ENCODE assay signal across 8 cellular contexts in the genomic region with DNA sequence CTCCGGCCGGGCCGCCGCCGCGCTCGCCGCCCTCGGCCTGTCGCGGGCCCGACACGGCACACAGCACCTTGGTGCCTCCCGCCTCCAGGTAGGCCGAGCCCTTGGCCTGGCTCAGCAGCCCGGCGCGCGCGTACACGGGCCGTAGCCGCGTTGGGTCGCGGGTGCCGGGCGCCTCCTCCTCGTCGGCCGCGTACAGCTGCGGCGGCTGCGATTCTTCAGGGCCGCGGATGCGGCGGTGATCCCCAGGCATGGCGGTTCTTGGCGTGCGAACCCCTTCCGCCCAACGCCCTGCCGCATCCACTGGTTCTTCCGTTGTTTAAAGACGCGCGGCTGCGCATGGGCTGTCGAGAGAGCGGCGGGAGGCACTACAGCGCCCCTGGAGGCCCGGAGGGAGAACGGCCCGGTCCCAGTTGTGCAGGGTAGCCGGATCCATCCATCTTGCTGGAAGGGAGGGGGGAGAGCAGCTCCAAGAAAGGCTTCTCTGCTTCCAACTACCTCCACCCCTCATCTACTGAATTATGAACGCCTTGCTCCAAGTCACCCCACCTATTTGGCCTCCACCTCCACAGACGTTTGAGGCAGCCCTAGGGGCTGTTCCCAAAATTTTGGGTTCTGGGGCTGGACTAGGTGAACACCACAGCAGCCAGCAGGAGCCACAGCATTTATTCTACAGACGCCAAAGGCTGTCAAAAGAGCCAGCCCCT. TPM values are rescaled to one million over a fixed set of nuclear protein-coding genes. Genes with fewer than 3 reads are reported as not detected.
DNase-seq lines count a peak whose midpoint lies in the region; ATAC-seq, FAIRE-seq and TF ChIP-seq lines count a peak whose summit lies in the region.

A gene (minus strand): TSS at position 290 of the 704 bp plus-strand sequence. CDS start 40 bp downstream, at position 250.

- H3K27ac ChIP-seq in astrocyte (ENCODE audit: low read depth, low read length), result peak within 1 kb of the TSS; percentile 85
- H3K27ac ChIP-seq in hepatocyte, result peak within 1 kb of the TSS; percentile 96

- H3K9ac ChIP-seq in astrocyte (ENCODE audit: low read length), result peak within 1 kb of the TSS; percentile 88

- peaks cover 12% of the 10 kb centered on the region for H3K4me1 Mint-ChIP-seq in T-helper 2 cell treated with Interferon-gamma antibody and Interleukin-4, amounts not matched to agents 5 μg/mL and 100 μg/mL, for 36 hours (ENCODE audit: low read depth)
- peaks cover 7% of the 10 kb centered on the region for H3K4me1 Mint-ChIP-seq in astrocyte (ENCODE audit: low read depth, unreplicated experiment)

- DNase-seq in NCI-H2029 (lab: John Stamatoyannopoulos, UW) (peak; percentile 76), astrocyte (ENCODE audit: low read depth) (peak; percentile 86), hepatocyte (ENCODE audit: low spot score) (peak; percentile 96), retina (peak; percentile 95), cortex of kidney (lab: John Stamatoyannopoulos, UW) (no peak)
- DNase-seq in T-helper 2 cell treated with Interferon-gamma antibody and Interleukin-4, amounts not matched to agents 5 μg/mL and 100 μg/mL, for 36 hours (ENCODE audit: low spot score), result peak; percentile 93

- H3K36me3 Mint-ChIP-seq in T-helper 2 cell treated with Interferon-gamma antibody and Interleukin-4, amounts not matched to agents 5 μg/mL and 100 μg/mL, for 36 hours (ENCODE audit: low read depth), result peaks cover 37% of the 10 kb centered on the region
- peaks cover 9% of the 10 kb centered on the region for H3K36me3 Mint-ChIP-seq in astrocyte (ENCODE audit: low read depth, unreplicated experiment)

- H3K27me3 ChIP-seq in astrocyte (ENCODE audit: insufficient read depth, low read length), result no peaks in the 10 kb centered on the region
- H3K27me3 ChIP-seq in hepatocyte, result no peaks in the 10 kb centered on the region

- TF ChIP-seq CTCF in astrocyte (IDR thresholded peaks at IDR 0.05; ENCODE audit: insufficient read depth, low read depth, low read length) (peak; percentile 72), hepatocyte (IDR thresholded peaks at IDR 0.05; ENCODE audit: poor library complexity) (peak; percentile 85)

- H3K9me3 ChIP-seq in astrocyte (ENCODE audit: insufficient read depth, low read depth, low read length), result no peaks in the 10 kb centered on the region
- H3K9me3 ChIP-seq in hepatocyte (ENCODE audit: low read depth), result no peaks in the 10 kb centered on the region

- H4K20me1 ChIP-seq in astrocyte (ENCODE audit: insufficient read depth, low read length) (peaks cover 46% of the 10 kb centered on the region), hepatocyte (ENCODE audit: insufficient read depth, poor library complexity, severe bottlenecking) (peaks cover 30% of the 10 kb centered on the region)

- peak within 1 kb of the TSS; percentile 95 for H3K27ac Mint-ChIP-seq in T-helper 2 cell treated with Interferon-gamma antibody and Interleukin-4, amounts not matched to agents 5 μg/mL and 100 μg/mL, for 36 hours
- peak within 1 kb of the TSS; percentile 47 for H3K27ac Mint-ChIP-seq in astrocyte (ENCODE audit: unreplicated experiment)

- H3K27me3 Mint-ChIP-seq in T-helper 2 cell treated with Interferon-gamma antibody and Interleukin-4, amounts not matched to agents 5 μg/mL and 100 μg/mL, for 36 hours (ENCODE audit: low read depth), result no peaks in the 10 kb centered on the region
- H3K27me3 Mint-ChIP-seq in astrocyte (ENCODE audit: low read depth, unreplicated experiment), result no peaks in the 10 kb centered on the region

- WGBS in hepatocyte (ENCODE audit: low lambda C conversion rate, missing lambda C conversion rate), result 5% methylated on average over 61 of the region's 61 CpGs

- H3K79me2 ChIP-seq in astrocyte (ENCODE audit: insufficient read depth, low read length) (peaks cover 26% of the 10 kb centered on the region), hepatocyte (peaks cover 39% of the 10 kb centered on the region)

- H3K4me3 ChIP-seq in astrocyte (ENCODE audit: insufficient read depth, low read depth, low read length) (peak within 1 kb of the TSS; percentile 76), hepatocyte (peak within 1 kb of the TSS; percentile 90)

- peaks cover 19% of the 10 kb centered on the region for H3K36me3 ChIP-seq in astrocyte (ENCODE audit: insufficient read depth, low read length)
- no peaks in the 10 kb centered on the region for H3K36me3 ChIP-seq in hepatocyte (replicated peaks; ENCODE audit: insufficient read depth, low read depth)

- H3K4me1 ChIP-seq in astrocyte (ENCODE audit: insufficient read depth, low read length), result peaks cover 15% of the 10 kb centered on the region
- H3K4me1 ChIP-seq in hepatocyte (ENCODE audit: insufficient read depth), result peaks cover 15% of the 10 kb centered on the region

- H3K9me2 ChIP-seq in hepatocyte (replicated peaks; ENCODE audit: insufficient read depth), result no peaks in the 10 kb centered on the region

- H3K4me3 Mint-ChIP-seq in T-helper 2 cell treated with Interferon-gamma antibody and Interleukin-4, amounts not matched to agents 5 μg/mL and 100 μg/mL, for 36 hours, result peak within 1 kb of the TSS; percentile 90
- peak within 1 kb of the TSS; percentile 81 for H3K4me3 Mint-ChIP-seq in astrocyte (ENCODE audit: unreplicated experiment)

- no peaks in the 10 kb centered on the region for H3K9me3 Mint-ChIP-seq in T-helper 2 cell treated with Interferon-gamma antibody and Interleukin-4, amounts not matched to agents 5 μg/mL and 100 μg/mL, for 36 hours
- no peaks in the 10 kb centered on the region for H3K9me3 Mint-ChIP-seq in astrocyte (ENCODE audit: unreplicated experiment)

- ATAC-seq in GM18511 (IDR thresholded peaks at IDR 0.05; ENCODE audit: unreplicated experiment), result peak; percentile 92
- peak; percentile 79 for ATAC-seq in HG03025 (IDR thresholded peaks at IDR 0.05; ENCODE audit: low FRiP score, unreplicated experiment)

- H3K4me2 ChIP-seq in astrocyte (ENCODE audit: low read length) (peak within 1 kb of the TSS; percentile 98), hepatocyte (peak within 1 kb of the TSS; percentile 97)

- no peak for FAIRE-seq in astrocyte (lab: Jason Lieb, UNC)

- H2AFZ ChIP-seq in astrocyte (ENCODE audit: low read depth, low read length) (peak within 1 kb of the TSS; percentile 47), hepatocyte (peak within 1 kb of the TSS; percentile 79)

RNA-seq across cellular contexts. Expression of the gene that starts here (rescaled TPM):
- total RNA-seq in astrocyte (49.2 and 49.5 TPM in 2 replicates), hepatocyte (24.7 and 28.7 TPM in 2 replicates)
- 20.8 and 21.4 TPM in 2 replicates for polyA plus RNA-seq in hepatocyte
